9 cellular contexts compared by ENCODE assay signal in genomic region chr17:66711936-66712335, GRCh38.
DNase-seq lines count a peak whose midpoint lies in the region; ATAC-seq and TF ChIP-seq lines count a peak whose summit lies in the region.
"Had no signal": no experiment of that assay in that cellular context is flagged by ENCODE, and none has a peak within 500 bp of the region (broad histone marks: within the 10 kb centered on the region; RNA-seq: fewer than 3 reads in every experiment).

No MANE protein-coding gene starts in this region.

- no peaks in the 10 kb centered on the region for H3K9me3 Mint-ChIP-seq in activated naive CD4-positive, alpha-beta T cell treated with anti-CD3 and anti-CD28 coated beads, Interleukin-2, amount 10 ng/mL, durations not matched to agents 7 days and 5 days
- no peaks in the 10 kb centered on the region for H3K9me3 Mint-ChIP-seq in T-cell

- peak in 1 of 4 donors; percentile 45 for TF ChIP-seq POLR2A in upper lobe of left lung (IDR thresholded peaks at IDR 0.05)

- H3K36me3 ChIP-seq in iPS-20b (ENCODE audit: insufficient read depth, low read depth, low read length) (no peaks in the 10 kb centered on the region), upper lobe of left lung (no peaks in the 10 kb centered on the region)

- POLR2A ChIA-PET in T-cell (lab: Charles Lee) = no interaction called here

- H3K9ac ChIP-seq in iPS-20b (ENCODE audit: low read depth, low read length) = peak overlapping the region; percentile 17

- peak in 1 of 4 donors; percentile 51 for TF ChIP-seq EP300 in upper lobe of left lung (IDR thresholded peaks at IDR 0.05)

- WGBS in upper lobe of left lung, 2 donors = 31 to 44% methylated on average over 2 of the region's 2 CpGs

- H3K36me3 Mint-ChIP-seq in activated naive CD4-positive, alpha-beta T cell treated with anti-CD3 and anti-CD28 coated beads, Interleukin-2, amount 10 ng/mL, durations not matched to agents 7 days and 5 days = peaks cover 29% of the 10 kb centered on the region
- H3K36me3 Mint-ChIP-seq in T-cell = peaks cover 19% of the 10 kb centered on the region

- H3K4me3 ChIP-seq in iPS-20b (ENCODE audit: low read length) = peak overlapping the region; percentile 11
- no peak overlapping the region for H3K4me3 ChIP-seq in upper lobe of left lung

- intact Hi-C loops in cardiac septum (cut with DNase I) = loop anchor here (10.0 kb wide), 1 partner anchor 263 kb away; no protein-coding TSS in a partner anchor

- H3K27me3 Mint-ChIP-seq in activated naive CD4-positive, alpha-beta T cell treated with anti-CD3 and anti-CD28 coated beads, Interleukin-2, amount 10 ng/mL, durations not matched to agents 7 days and 5 days = no peaks in the 10 kb centered on the region
- no peaks in the 10 kb centered on the region for H3K27me3 Mint-ChIP-seq in T-cell

- H3K27ac ChIP-seq in iPS-20b (ENCODE audit: low read length) (peak overlapping the region; percentile 11), upper lobe of left lung (peak overlapping the region; percentile 45 to 79 (median 60))

- H3K4me1 ChIP-seq in iPS-20b (ENCODE audit: insufficient read depth, low read length) (peaks cover 30% of the 10 kb centered on the region), upper lobe of left lung (peaks cover 0 to 17% (median 6%) of the 10 kb centered on the region in 4 donors)

- no peak for TF ChIP-seq CTCF in upper lobe of left lung (IDR thresholded peaks at IDR 0.05)

- H3K4me1 Mint-ChIP-seq in activated naive CD4-positive, alpha-beta T cell treated with anti-CD3 and anti-CD28 coated beads, Interleukin-2, amount 10 ng/mL, durations not matched to agents 7 days and 5 days = peaks cover 29% of the 10 kb centered on the region
- peaks cover 18 to 52% (median 49%) of the 10 kb centered on the region in 3 donors for H3K4me1 Mint-ChIP-seq in T-cell

- H3K27me3 ChIP-seq in iPS-20b (ENCODE audit: insufficient read depth, low read length) (no peaks in the 10 kb centered on the region), upper lobe of left lung (no peaks in the 10 kb centered on the region)

- ATAC-seq in T-cell (replicated peaks in 1 of 4) = no peak
- peak; percentile 20 to 79 for ATAC-seq in upper lobe of left lung (ENCODE audit: low FRiP score in 2 of 2)

- peak overlapping the region; percentile 55 for H3K27ac Mint-ChIP-seq in activated naive CD4-positive, alpha-beta T cell treated with anti-CD3 and anti-CD28 coated beads, Interleukin-2, amount 10 ng/mL, durations not matched to agents 7 days and 5 days
- peak overlapping the region; percentile 66 to 70 for H3K27ac Mint-ChIP-seq in T-cell

- CTCF ChIA-PET in activated naive CD4-positive, alpha-beta T cell treated with anti-CD3 and anti-CD28 coated beads, Interleukin-2, amount 10 ng/mL, durations not matched to agents 7 days and 5 days (lab: Charles Lee) = no interaction called here
- CTCF ChIA-PET in T-cell (lab: Charles Lee) = interaction anchor here in 1 of 2 donors (0.7 kb wide), 1 partner anchor 667 kb away, joined by 3 read pairs; no protein-coding TSS in a partner anchor

- H3K9me3 ChIP-seq in iPS-20b (ENCODE audit: insufficient read depth, low read depth, low read length) (no peaks in the 10 kb centered on the region), upper lobe of left lung (no peaks in the 10 kb centered on the region)

- no peak overlapping the region for H3K4me3 Mint-ChIP-seq in activated naive CD4-positive, alpha-beta T cell treated with anti-CD3 and anti-CD28 coated beads, Interleukin-2, amount 10 ng/mL, durations not matched to agents 7 days and 5 days
- no peak overlapping the region for H3K4me3 Mint-ChIP-seq in T-cell

- DNase-seq in activated naive CD4-positive, alpha-beta T cell treated with anti-CD3 and anti-CD28 coated beads, Interleukin-2, amount 10 ng/mL, durations not matched to agents 7 days and 5 days = no peak
- no peak for DNase-seq in activated naive CD4-positive, alpha-beta T cell (lab: John Stamatoyannopoulos, UW)
- DNase-seq in T-cell (no peak), upper lobe of left lung (peak in 1 of 2 donors; percentile 82), foreskin melanocyte (no peak), cardiac septum (ENCODE audit: low spot score) (no peak)
- DNase-seq in activated CD8-positive, alpha-beta memory T cell treated with anti-CD3 and anti-CD28 coated beads, Interleukin-2, amount 50 U/mL, for 48 hours = no peak
- DNase-seq: stimulated activated CD4-positive, alpha-beta T cell treated with anti-CD3 and anti-CD28 coated beads, Interleukin-1b, Interleukin-23, amount 100 ng/mL, for 48 hours had no signal

Comparison
In these comparisons a context has a peak if more than half of its experiments do, and no peak if none do; other contexts are left out.
1. ATAC-seq: peak in upper lobe of left lung (2 of 2); none in T-cell (0 of 4).